Comparison of ENCODE assay signal across 12 cellular contexts in genomic region chr17:57623620-57624019, GRCh38.
DNase-seq lines count a peak whose midpoint lies in the region; ATAC-seq, FAIRE-seq and TF ChIP-seq lines count a peak whose summit lies in the region.
"Had no signal": no experiment of that assay in that cellular context is flagged by ENCODE, and none has a peak within 500 bp of the region (broad histone marks: within the 10 kb centered on the region; RNA-seq: fewer than 3 reads in every experiment).

No MANE protein-coding gene starts in this region.

- H3K36me3 ChIP-seq in GM12878 (ENCODE audit: control insufficient read depth in 2 of 2, insufficient read depth in 2 of 2, low read length in 1 of 2): peaks cover 8 to 15% of the 10 kb centered on the region in 2 experiments

- H3K27me3 Mint-ChIP-seq in activated CD8-positive, alpha-beta T cell treated with anti-CD3 and anti-CD28 coated beads for 36 hours: no peaks in the 10 kb centered on the region
- H3K27me3 Mint-ChIP-seq in activated CD8-positive, alpha-beta T cell treated with anti-CD3 and anti-CD28 coated beads, Interleukin-2, amount 10 ng/mL, durations not matched to agents 7 days and 5 days (ENCODE audit: low read depth): no peaks in the 10 kb centered on the region
- H3K27me3 Mint-ChIP-seq in progenitor cell of endocrine pancreas: no peaks in the 10 kb centered on the region

- in situ Hi-C loops in GM12878 (cut with MboI): no loop called here

- H4K20me1 ChIP-seq in GM12878 (ENCODE audit: control insufficient read depth, insufficient read depth): no peaks in the 10 kb centered on the region; the same call in 1 of the 2 replicates

- no peak for TF ChIP-seq CTCF in activated CD8-positive, alpha-beta T cell treated with anti-CD3 and anti-CD28 coated beads for 36 hours (IDR thresholded peaks at IDR 0.05)
- TF ChIP-seq CTCF in GM12878 (IDR thresholded peaks at IDR 0.05 in 2 of 3, conservative IDR thresholded peaks at IDR 0.05 in 1 of 3; ENCODE audit: control insufficient read depth in 2 of 3, extremely low read depth in 1 of 3, insufficient read depth in 1 of 3, low read depth in 3 of 3, low read length in 3 of 3) (no peak), progenitor cell of endocrine pancreas (IDR thresholded peaks at IDR 0.05; ENCODE audit: unreplicated experiment) (no peak)

- H3K27ac Mint-ChIP-seq in activated CD8-positive, alpha-beta T cell treated with anti-CD3 and anti-CD28 coated beads for 36 hours: peak overlapping the region; percentile 25
- H3K27ac Mint-ChIP-seq in activated CD8-positive, alpha-beta T cell treated with anti-CD3 and anti-CD28 coated beads, Interleukin-2, amount 10 ng/mL, durations not matched to agents 7 days and 5 days: no peak overlapping the region
- peak overlapping the region; percentile 46 for H3K27ac Mint-ChIP-seq in progenitor cell of endocrine pancreas

- POLR2A ChIA-PET in activated CD8-positive, alpha-beta T cell treated with anti-CD3 and anti-CD28 coated beads for 36 hours (lab: Charles Lee): no interaction called here
- POLR2A ChIA-PET in activated CD8-positive, alpha-beta T cell treated with anti-CD3 and anti-CD28 coated beads, Interleukin-2, amount 10 ng/mL, durations not matched to agents 7 days and 5 days (lab: Charles Lee): no interaction called here
- POLR2A ChIA-PET in GM12878 (lab: Charles Lee): no interaction called here

- no peaks in the 10 kb centered on the region for H3K79me2 ChIP-seq in GM12878 (ENCODE audit: control insufficient read depth, insufficient read depth, low read length)

- BruUV-seq in GM12878 (replicated peaks; lab: Mats Ljungman, UMichigan): no TSS peak

- H3K4me2 ChIP-seq in GM12878 (ENCODE audit: control insufficient read depth, insufficient read depth): peak overlapping the region; percentile 91; the same call in 1 of the 2 replicates

- no peak overlapping the region for H3K4me3 ChIP-seq in GM12878
- H3K4me3 ChIP-seq: SK-N-MC had no signal

- DNase-seq in activated CD8-positive, alpha-beta T cell treated with anti-CD3 and anti-CD28 coated beads for 36 hours: no peak
- no peak for DNase-seq in activated CD8-positive, alpha-beta T cell treated with anti-CD3 and anti-CD28 coated beads, Interleukin-2, amount 10 ng/mL, durations not matched to agents 7 days and 5 days
- DNase-seq in GM12878 (ENCODE audit: low read depth, low spot score) (no peak), progenitor cell of endocrine pancreas (ENCODE audit: low spot score, unreplicated experiment) (no peak), SHP77 treated with DMSO at 0.1 percent for 48 hours (lab: John Stamatoyannopoulos, UW) (no peak), NOMO-1 (lab: John Stamatoyannopoulos, UW; ENCODE audit: unreplicated experiment in 2 of 2) (no peak)
- DNase-seq: activated CD4-positive, CD25-positive, alpha-beta regulatory T cell; activated gamma-delta T cell; NCI-H774 had no signal

- FAIRE-seq in GM12878 (lab: Jason Lieb, UNC): no peak

- H3K27me3 ChIP-seq in GM12878 (replicated peaks in 1 of 2; ENCODE audit: control insufficient read depth in 2 of 2, insufficient read depth in 2 of 2, low read length in 1 of 2): no peaks in the 10 kb centered on the region

- TF ChIP-seq POLR2A in GM12878 (IDR thresholded peaks at IDR 0.05; ENCODE audit: low read depth, low read length): no peak

- H3K9ac ChIP-seq in GM12878 (ENCODE audit: control insufficient read depth, insufficient read depth, low read length): no peak overlapping the region

- intact Hi-C loops in activated CD8-positive, alpha-beta T cell treated with anti-CD3 and anti-CD28 coated beads for 36 hours (cut with micrococcal nuclease): no loop called here
- intact Hi-C loops in GM12878 (cut with micrococcal nuclease; ENCODE audit: unreplicated experiment): no loop called here

- H2AFZ ChIP-seq in GM12878 (ENCODE audit: control insufficient read depth, low read depth, low read length): no peak overlapping the region

- peaks cover 26% of the 10 kb centered on the region for H3K4me1 Mint-ChIP-seq in activated CD8-positive, alpha-beta T cell treated with anti-CD3 and anti-CD28 coated beads for 36 hours (ENCODE audit: low read depth)
- H3K4me1 Mint-ChIP-seq in activated CD8-positive, alpha-beta T cell treated with anti-CD3 and anti-CD28 coated beads, Interleukin-2, amount 10 ng/mL, durations not matched to agents 7 days and 5 days (ENCODE audit: low read depth): peaks cover 43% of the 10 kb centered on the region
- H3K4me1 Mint-ChIP-seq in progenitor cell of endocrine pancreas (ENCODE audit: low read depth): peaks cover 11% of the 10 kb centered on the region

- CTCF ChIA-PET in activated CD8-positive, alpha-beta T cell treated with anti-CD3 and anti-CD28 coated beads for 36 hours (lab: Charles Lee): interaction anchor here (1.1 kb wide), 1 partner anchor 26 kb away, joined by 6 read pairs; no protein-coding TSS in a partner anchor
- CTCF ChIA-PET in activated CD8-positive, alpha-beta T cell treated with anti-CD3 and anti-CD28 coated beads, Interleukin-2, amount 10 ng/mL, durations not matched to agents 7 days and 5 days (lab: Charles Lee): interaction anchor here (0.9 to 4.3 kb wide), 5 partner anchors 8 to 48 kb away, joined by 3 to 19 read pairs (median 4); no protein-coding TSS in a partner anchor
- CTCF ChIA-PET in GM12878 (lab: Yijun Ruan, JAX): interaction anchor here (1.2 to 2.6 kb wide), 4 partner anchors 26 to 379 kb away, joined by 5 to 21 read pairs (median 7); no protein-coding TSS in a partner anchor

- ATAC-seq in activated CD8-positive, alpha-beta T cell treated with anti-CD3 and anti-CD28 coated beads for 36 hours: no peak
- ATAC-seq in activated CD8-positive, alpha-beta T cell treated with anti-CD3 and anti-CD28 coated beads, Interleukin-2, amount 10 ng/mL, durations not matched to agents 7 days and 5 days: no peak
- ATAC-seq in HG02798 (IDR thresholded peaks at IDR 0.05; ENCODE audit: poor library complexity, unreplicated experiment) (peak; percentile 6), GM12878 (peak; percentile 16; the same call in 1 of the 3 replicates), HG03378 (IDR thresholded peaks at IDR 0.05; ENCODE audit: unreplicated experiment) (no peak)

- H3K4me3 Mint-ChIP-seq in activated CD8-positive, alpha-beta T cell treated with anti-CD3 and anti-CD28 coated beads for 36 hours: no peak overlapping the region
- no peak overlapping the region for H3K4me3 Mint-ChIP-seq in activated CD8-positive, alpha-beta T cell treated with anti-CD3 and anti-CD28 coated beads, Interleukin-2, amount 10 ng/mL, durations not matched to agents 7 days and 5 days
- no peak overlapping the region for H3K4me3 Mint-ChIP-seq in progenitor cell of endocrine pancreas (ENCODE audit: low read depth)

- no peaks in the 10 kb centered on the region for H3K9me3 ChIP-seq in GM12878 (replicated peaks; ENCODE audit: control insufficient read depth, insufficient read depth, low read length)

- RAD21 ChIA-PET in GM12878 (lab: Charles Lee; ENCODE audit: unreplicated experiment): interaction anchor here (1.3 to 2.2 kb wide), 6 partner anchors 45 to 380 kb away, joined by 4 to 10 read pairs (median 5); no protein-coding TSS in a partner anchor

- no peaks in the 10 kb centered on the region for H3K9me3 Mint-ChIP-seq in activated CD8-positive, alpha-beta T cell treated with anti-CD3 and anti-CD28 coated beads for 36 hours
- H3K9me3 Mint-ChIP-seq in activated CD8-positive, alpha-beta T cell treated with anti-CD3 and anti-CD28 coated beads, Interleukin-2, amount 10 ng/mL, durations not matched to agents 7 days and 5 days (ENCODE audit: insufficient read depth): no peaks in the 10 kb centered on the region
- no peaks in the 10 kb centered on the region for H3K9me3 Mint-ChIP-seq in progenitor cell of endocrine pancreas (ENCODE audit: low read depth)

- SMC1A ChIA-PET in GM12878 (lab: Charles Lee; ENCODE audit: uncharacterized antibody, unreplicated experiment): interaction anchor here (0.9 to 3.2 kb wide), 16 partner anchors 9 to 381 kb away, joined by 3 to 14 read pairs (median 4); no protein-coding TSS in a partner anchor

- TF ChIP-seq EP300 in GM12878 (IDR thresholded peaks at IDR 0.05; ENCODE audit: borderline replicate concordance in 1 of 2, control insufficient read depth in 1 of 2, low read depth in 2 of 2, low read length in 2 of 2): no peak

- WGBS in GM12878 (ENCODE audit: insufficient coverage, insufficient replicate concordance, low lambda C conversion rate, missing lambda C conversion rate): 50% methylated on average over 11 of the region's 11 CpGs

- peaks cover 13% of the 10 kb centered on the region for H3K36me3 Mint-ChIP-seq in activated CD8-positive, alpha-beta T cell treated with anti-CD3 and anti-CD28 coated beads for 36 hours (ENCODE audit: low read depth)
- H3K36me3 Mint-ChIP-seq in activated CD8-positive, alpha-beta T cell treated with anti-CD3 and anti-CD28 coated beads, Interleukin-2, amount 10 ng/mL, durations not matched to agents 7 days and 5 days (ENCODE audit: low read depth): peaks cover 24% of the 10 kb centered on the region
- peaks cover 14% of the 10 kb centered on the region for H3K36me3 Mint-ChIP-seq in progenitor cell of endocrine pancreas (ENCODE audit: insufficient read depth)

- peak overlapping the region; percentile 72 for H3K27ac ChIP-seq in GM12878 (ENCODE audit: control insufficient read depth, insufficient read depth)
- H3K27ac ChIP-seq: SK-N-MC had no signal

- TF ChIP-seq RAD21 in GM12878 (IDR thresholded peaks at IDR 0.05; ENCODE audit: insufficient read depth, low read depth, low read length): no peak

- peaks cover 40% of the 10 kb centered on the region for H3K4me1 ChIP-seq in GM12878 (ENCODE audit: control insufficient read depth, insufficient read depth, low read length)

TF ChIP-seq in GM12878, 131 proteins besides CTCF, POLR2A, EP300 and RAD21 (continues in another document):
- TF ChIP-seq TAF1 (IDR thresholded peaks at IDR 0.05; ENCODE audit: borderline replicate concordance, low read depth, low read length): no peak
- no peak for TF ChIP-seq FOXK2 (IDR thresholded peaks at IDR 0.05)

Comparison
In these comparisons a context has a peak if more than half of its experiments do, and no peak if none do; other contexts are left out.
1. ATAC-seq: peak in HG02798 (single experiment) and GM12878 (single experiment); none in activated CD8-positive, alpha-beta T cell treated with anti-CD3 and anti-CD28 coated beads for 36 hours (single experiment), activated CD8-positive, alpha-beta T cell treated with anti-CD3 and anti-CD28 coated beads, Interleukin-2, amount 10 ng/mL, durations not matched to agents 7 days and 5 days (single experiment) and HG03378 (single experiment).